ENCODE assay signal across 1 cellular context in genomic region chr6:45437441-45437820, GRCh38.
TF ChIP-seq lines count a peak whose summit lies in the region.

No MANE protein-coding gene starts in this region.

TF ChIP-seq in HCT116, 20 proteins besides CTCF, POLR2A, EP300 and RAD21 (continued from another document):
- TF ChIP-seq, protein P1, sequence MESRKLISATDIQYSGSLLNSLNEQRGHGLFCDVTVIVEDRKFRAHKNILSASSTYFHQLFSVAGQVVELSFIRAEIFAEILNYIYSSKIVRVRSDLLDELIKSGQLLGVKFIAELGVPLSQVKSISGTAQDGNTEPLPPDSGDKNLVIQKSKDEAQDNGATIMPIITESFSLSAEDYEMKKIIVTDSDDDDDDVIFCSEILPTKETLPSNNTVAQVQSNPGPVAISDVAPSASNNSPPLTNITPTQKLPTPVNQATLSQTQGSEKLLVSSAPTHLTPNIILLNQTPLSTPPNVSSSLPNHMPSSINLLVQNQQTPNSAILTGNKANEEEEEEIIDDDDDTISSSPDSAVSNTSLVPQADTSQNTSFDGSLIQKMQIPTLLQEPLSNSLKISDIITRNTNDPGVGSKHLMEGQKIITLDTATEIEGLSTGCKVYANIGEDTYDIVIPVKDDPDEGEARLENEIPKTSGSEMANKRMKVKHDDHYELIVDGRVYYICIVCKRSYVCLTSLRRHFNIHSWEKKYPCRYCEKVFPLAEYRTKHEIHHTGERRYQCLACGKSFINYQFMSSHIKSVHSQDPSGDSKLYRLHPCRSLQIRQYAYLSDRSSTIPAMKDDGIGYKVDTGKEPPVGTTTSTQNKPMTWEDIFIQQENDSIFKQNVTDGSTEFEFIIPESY (IDR thresholded peaks at IDR 0.05; ENCODE audit: extremely low read depth, insufficient replicate concordance, low read length) = no peak
- TF ChIP-seq, protein P2, sequence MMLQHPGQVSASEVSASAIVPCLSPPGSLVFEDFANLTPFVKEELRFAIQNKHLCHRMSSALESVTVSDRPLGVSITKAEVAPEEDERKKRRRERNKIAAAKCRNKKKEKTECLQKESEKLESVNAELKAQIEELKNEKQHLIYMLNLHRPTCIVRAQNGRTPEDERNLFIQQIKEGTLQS (IDR thresholded peaks at IDR 0.05) = no peak
- no peak for TF ChIP-seq EZH2 (IDR thresholded peaks at IDR 0.05)
- no peak for TF ChIP-seq ELF1 (IDR thresholded peaks at IDR 0.05; ENCODE audit: borderline replicate concordance, low read depth)
- TF ChIP-seq TCF7L2 (IDR thresholded peaks at IDR 0.05; ENCODE audit: borderline replicate concordance, extremely low read depth, insufficient read depth, insufficient read length) = no peak
- TF ChIP-seq ZFX (IDR thresholded peaks at IDR 0.05) = no peak
- TF ChIP-seq EZH2phosphoT487 (IDR thresholded peaks at IDR 0.05; ENCODE audit: borderline replicate concordance) = no peak
- TF ChIP-seq, protein P3, sequence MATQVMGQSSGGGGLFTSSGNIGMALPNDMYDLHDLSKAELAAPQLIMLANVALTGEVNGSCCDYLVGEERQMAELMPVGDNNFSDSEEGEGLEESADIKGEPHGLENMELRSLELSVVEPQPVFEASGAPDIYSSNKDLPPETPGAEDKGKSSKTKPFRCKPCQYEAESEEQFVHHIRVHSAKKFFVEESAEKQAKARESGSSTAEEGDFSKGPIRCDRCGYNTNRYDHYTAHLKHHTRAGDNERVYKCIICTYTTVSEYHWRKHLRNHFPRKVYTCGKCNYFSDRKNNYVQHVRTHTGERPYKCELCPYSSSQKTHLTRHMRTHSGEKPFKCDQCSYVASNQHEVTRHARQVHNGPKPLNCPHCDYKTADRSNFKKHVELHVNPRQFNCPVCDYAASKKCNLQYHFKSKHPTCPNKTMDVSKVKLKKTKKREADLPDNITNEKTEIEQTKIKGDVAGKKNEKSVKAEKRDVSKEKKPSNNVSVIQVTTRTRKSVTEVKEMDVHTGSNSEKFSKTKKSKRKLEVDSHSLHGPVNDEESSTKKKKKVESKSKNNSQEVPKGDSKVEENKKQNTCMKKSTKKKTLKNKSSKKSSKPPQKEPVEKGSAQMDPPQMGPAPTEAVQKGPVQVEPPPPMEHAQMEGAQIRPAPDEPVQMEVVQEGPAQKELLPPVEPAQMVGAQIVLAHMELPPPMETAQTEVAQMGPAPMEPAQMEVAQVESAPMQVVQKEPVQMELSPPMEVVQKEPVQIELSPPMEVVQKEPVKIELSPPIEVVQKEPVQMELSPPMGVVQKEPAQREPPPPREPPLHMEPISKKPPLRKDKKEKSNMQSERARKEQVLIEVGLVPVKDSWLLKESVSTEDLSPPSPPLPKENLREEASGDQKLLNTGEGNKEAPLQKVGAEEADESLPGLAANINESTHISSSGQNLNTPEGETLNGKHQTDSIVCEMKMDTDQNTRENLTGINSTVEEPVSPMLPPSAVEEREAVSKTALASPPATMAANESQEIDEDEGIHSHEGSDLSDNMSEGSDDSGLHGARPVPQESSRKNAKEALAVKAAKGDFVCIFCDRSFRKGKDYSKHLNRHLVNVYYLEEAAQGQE (IDR thresholded peaks at IDR 0.05; ENCODE audit: low read depth) = no peak
- no peak for TF ChIP-seq SP1 (IDR thresholded peaks at IDR 0.05; ENCODE audit: low read depth)
- TF ChIP-seq POLR2AphosphoS5 (IDR thresholded peaks at IDR 0.05; ENCODE audit: low read depth, low read length) = no peak
- no peak for TF ChIP-seq JUND (IDR thresholded peaks at IDR 0.05)
- no peak for TF ChIP-seq YY1 (IDR thresholded peaks at IDR 0.05; ENCODE audit: extremely low read depth, insufficient replicate concordance, low read depth, low read length)
- TF ChIP-seq CEBPB (IDR thresholded peaks at IDR 0.05; ENCODE audit: low read depth) = no peak
- TF ChIP-seq, protein P4, sequence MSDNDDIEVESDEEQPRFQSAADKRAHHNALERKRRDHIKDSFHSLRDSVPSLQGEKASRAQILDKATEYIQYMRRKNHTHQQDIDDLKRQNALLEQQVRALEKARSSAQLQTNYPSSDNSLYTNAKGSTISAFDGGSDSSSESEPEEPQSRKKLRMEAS (IDR thresholded peaks at IDR 0.05) = no peak
- no peak for TF ChIP-seq ZNF274 (IDR thresholded peaks at IDR 0.05; ENCODE audit: low read depth, low read length)
